ENCODE assay signal across 21 cellular contexts in the genomic region with DNA sequence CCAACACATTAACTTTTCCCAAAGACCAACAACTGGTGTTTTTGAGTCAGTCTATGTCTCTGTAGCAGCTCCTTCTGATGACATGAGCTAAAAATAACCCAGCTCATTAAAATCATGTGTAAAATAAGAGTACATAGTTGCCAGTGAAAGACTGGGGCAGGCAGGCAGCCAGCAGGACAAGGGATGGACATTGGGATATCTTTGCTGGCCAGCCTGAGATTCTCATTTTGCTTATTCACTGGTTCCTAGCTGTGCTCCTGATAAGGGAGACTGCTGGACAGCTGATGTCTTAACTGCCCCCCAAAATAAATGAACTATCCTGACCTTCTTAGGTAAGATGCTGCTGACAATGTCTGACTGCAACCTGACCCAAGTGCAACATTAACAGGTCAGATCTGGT. TPM values are rescaled to one million over a fixed set of nuclear protein-coding genes. Genes with fewer than 3 reads are reported as not detected.
A peak's percentile ranks its signal among the peaks of the same experiment; 100 is the strongest.
DNase-seq lines count a peak whose midpoint lies in the region; ATAC-seq and TF ChIP-seq lines count a peak whose summit lies in the region.
"Had no signal": no experiment of that assay in that cellular context is flagged by ENCODE, and none has a peak within 500 bp of the region (broad histone marks: within the 10 kb centered on the region; RNA-seq: fewer than 3 reads in every experiment).

No MANE protein-coding gene starts in this region.

- peak overlapping the region; percentile 53 to 73 for H3K27ac ChIP-seq in right atrium auricular region
- H3K27ac ChIP-seq: Peyer's patch had no signal

- H3K27me3 Mint-ChIP-seq in activated CD8-positive, alpha-beta memory T cell treated with anti-CD3 and anti-CD28 coated beads, Interleukin-2, amount 10 ng/mL, durations not matched to agents 7 days and 5 days: peaks cover 2% of the 10 kb centered on the region
- peaks cover 3% of the 10 kb centered on the region for H3K27me3 Mint-ChIP-seq in endothelial cell (ENCODE audit: unreplicated experiment)

- no peak overlapping the region for H3K4me3 Mint-ChIP-seq in activated CD8-positive, alpha-beta memory T cell treated with anti-CD3 and anti-CD28 coated beads, Interleukin-2, amount 10 ng/mL, durations not matched to agents 7 days and 5 days
- no peak overlapping the region for H3K4me3 Mint-ChIP-seq in endothelial cell (ENCODE audit: unreplicated experiment)
- H3K4me3 Mint-ChIP-seq: activated CD4-positive, alpha-beta T cell treated with anti-CD3 and anti-CD28 coated beads, Interleukin-2, amount 10 ng/mL, durations not matched to agents 7 days and 5 days; IgD-negative memory B cell; nephron had no signal

- H3K9me3 Mint-ChIP-seq in activated CD8-positive, alpha-beta memory T cell treated with anti-CD3 and anti-CD28 coated beads, Interleukin-2, amount 10 ng/mL, durations not matched to agents 7 days and 5 days (ENCODE audit: low read depth): no peaks in the 10 kb centered on the region
- H3K9me3 Mint-ChIP-seq in endothelial cell (ENCODE audit: unreplicated experiment): no peaks in the 10 kb centered on the region
- H3K9me3 Mint-ChIP-seq: activated CD4-positive, alpha-beta T cell treated with anti-CD3 and anti-CD28 coated beads, Interleukin-2, amount 10 ng/mL, durations not matched to agents 7 days and 5 days had no signal

- no peaks in the 10 kb centered on the region for H3K4me1 Mint-ChIP-seq in activated CD8-positive, alpha-beta memory T cell treated with anti-CD3 and anti-CD28 coated beads, Interleukin-2, amount 10 ng/mL, durations not matched to agents 7 days and 5 days
- H3K4me1 Mint-ChIP-seq in endothelial cell (ENCODE audit: unreplicated experiment): peaks cover 4% of the 10 kb centered on the region
- H3K4me1 Mint-ChIP-seq: activated CD4-positive, alpha-beta T cell treated with anti-CD3 and anti-CD28 coated beads, Interleukin-2, amount 10 ng/mL, durations not matched to agents 7 days and 5 days had no signal

- no peaks in the 10 kb centered on the region for H3K27me3 ChIP-seq in right atrium auricular region
- H3K27me3 ChIP-seq: Peyer's patch had no signal

- intact Hi-C loops in Right ventricle myocardium inferior (cut with DNase I) (no loop called here), cardiac septum (cut with DNase I) (no loop called here)

- H3K4me1 ChIP-seq in right atrium auricular region: peaks cover 0 to 8% of the 10 kb centered on the region in 2 donors

- TF ChIP-seq CTCF in astrocyte of the spinal cord (IDR thresholded peaks at IDR 0.05; ENCODE audit: low read depth, low read length) (no peak), right atrium auricular region (IDR thresholded peaks at IDR 0.05) (no peak), endothelial cell (IDR thresholded peaks at IDR 0.05; ENCODE audit: unreplicated experiment) (no peak)

- no peaks in the 10 kb centered on the region for H3K36me3 Mint-ChIP-seq in activated CD8-positive, alpha-beta memory T cell treated with anti-CD3 and anti-CD28 coated beads, Interleukin-2, amount 10 ng/mL, durations not matched to agents 7 days and 5 days
- H3K36me3 Mint-ChIP-seq in endothelial cell (ENCODE audit: low read depth, unreplicated experiment): no peaks in the 10 kb centered on the region
- H3K36me3 Mint-ChIP-seq: IgD-negative memory B cell had no signal

- ATAC-seq in Right ventricle myocardium inferior (peak; percentile 50), HG02610 (IDR thresholded peaks at IDR 0.05; ENCODE audit: unreplicated experiment) (no peak)
- ATAC-seq in activated CD8-positive, alpha-beta memory T cell treated with anti-CD3 and anti-CD28 coated beads, Interleukin-2, amount 10 ng/mL, durations not matched to agents 7 days and 5 days: no peak
- ATAC-seq: GM12878 had no signal

- H3K9me3 ChIP-seq in right atrium auricular region: no peaks in the 10 kb centered on the region
- H3K9me3 ChIP-seq: Peyer's patch had no signal

- in situ Hi-C loops in astrocyte of the spinal cord (cut with HindIII; ENCODE audit: low sequenced_read_pairs): no loop called here

- no peak overlapping the region for H3K27ac Mint-ChIP-seq in activated CD8-positive, alpha-beta memory T cell treated with anti-CD3 and anti-CD28 coated beads, Interleukin-2, amount 10 ng/mL, durations not matched to agents 7 days and 5 days
- H3K27ac Mint-ChIP-seq in endothelial cell (ENCODE audit: unreplicated experiment): no peak overlapping the region
- H3K27ac Mint-ChIP-seq: activated CD4-positive, alpha-beta T cell treated with anti-CD3 and anti-CD28 coated beads, Interleukin-2, amount 10 ng/mL, durations not matched to agents 7 days and 5 days; IgD-negative memory B cell; nephron had no signal

- CTCF ChIA-PET in activated CD8-positive, alpha-beta memory T cell treated with anti-CD3 and anti-CD28 coated beads, Interleukin-2, amount 10 ng/mL, durations not matched to agents 7 days and 5 days (lab: Charles Lee): no interaction called here

- no peaks in the 10 kb centered on the region for H3K36me3 ChIP-seq in right atrium auricular region
- H3K36me3 ChIP-seq: Peyer's patch had no signal

- H3K4me3 ChIP-seq in astrocyte of the spinal cord (ENCODE audit: low read depth, low read length): no peak overlapping the region
- no peak overlapping the region for H3K4me3 ChIP-seq in right atrium auricular region
- H3K4me3 ChIP-seq: GM12878, Peyer's patch had no signal

- DNase-seq in Right ventricle myocardium inferior (ENCODE audit: missing footprints) (no peak), cardiac septum (ENCODE audit: low spot score) (no peak), astrocyte of the spinal cord (ENCODE audit: low read depth, low spot score) (peak; percentile 25), right atrium auricular region (ENCODE audit: low spot score) (no peak), endothelial cell (ENCODE audit: low spot score) (no peak), AG08396 (ENCODE audit: low spot score) (no peak)
- DNase-seq in activated CD8-positive, alpha-beta memory T cell treated with anti-CD3 and anti-CD28 coated beads, Interleukin-2, amount 10 ng/mL, durations not matched to agents 7 days and 5 days: no peak
- DNase-seq: activated CD4-positive, alpha-beta T cell treated with anti-CD3 and anti-CD28 coated beads, Interleukin-2, amount 10 ng/mL, durations not matched to agents 7 days and 5 days; activated naive CD4-positive, alpha-beta T cell treated with Interleukin-2 at 50 U/mL for 16 hours; glutamatergic neuron; mesendoderm; NCI-H1105 treated with DMSO at 0.1 percent for 48 hours; NCI-H82; stimulated activated CD4-positive, alpha-beta T cell treated with anti-CD3 and anti-CD28 coated beads, Interleukin-15, amount 100 ng/mL, for 24 hours; stimulated activated naive CD4-positive, alpha-beta T cell; SW 1271 had no signal

RNA-seq across cellular contexts. Expression of a gene that starts 33.9 kb away (rescaled TPM):
- total RNA-seq in Right ventricle myocardium inferior (8.1 TPM), cardiac septum (1.5 TPM), right atrium auricular region (10 to 100 TPM; 15.3 to 30.4 TPM), endothelial cell (ENCODE audit: unreplicated experiment) (0.41 TPM)
- total RNA-seq in activated CD8-positive, alpha-beta memory T cell treated with anti-CD3 and anti-CD28 coated beads, Interleukin-2, amount 10 ng/mL, durations not matched to agents 7 days and 5 days: 1 to 10 TPM in 1 of 2 experiments, under 1 TPM in 1; 0.23 to 1.0 TPM
- total RNA-seq: activated CD4-positive, alpha-beta T cell treated with anti-CD3 and anti-CD28 coated beads, Interleukin-2, amount 10 ng/mL, durations not matched to agents 7 days and 5 days had no signal
